Comparison of ENCODE assay signal across 1 cellular context in the genomic region with DNA sequence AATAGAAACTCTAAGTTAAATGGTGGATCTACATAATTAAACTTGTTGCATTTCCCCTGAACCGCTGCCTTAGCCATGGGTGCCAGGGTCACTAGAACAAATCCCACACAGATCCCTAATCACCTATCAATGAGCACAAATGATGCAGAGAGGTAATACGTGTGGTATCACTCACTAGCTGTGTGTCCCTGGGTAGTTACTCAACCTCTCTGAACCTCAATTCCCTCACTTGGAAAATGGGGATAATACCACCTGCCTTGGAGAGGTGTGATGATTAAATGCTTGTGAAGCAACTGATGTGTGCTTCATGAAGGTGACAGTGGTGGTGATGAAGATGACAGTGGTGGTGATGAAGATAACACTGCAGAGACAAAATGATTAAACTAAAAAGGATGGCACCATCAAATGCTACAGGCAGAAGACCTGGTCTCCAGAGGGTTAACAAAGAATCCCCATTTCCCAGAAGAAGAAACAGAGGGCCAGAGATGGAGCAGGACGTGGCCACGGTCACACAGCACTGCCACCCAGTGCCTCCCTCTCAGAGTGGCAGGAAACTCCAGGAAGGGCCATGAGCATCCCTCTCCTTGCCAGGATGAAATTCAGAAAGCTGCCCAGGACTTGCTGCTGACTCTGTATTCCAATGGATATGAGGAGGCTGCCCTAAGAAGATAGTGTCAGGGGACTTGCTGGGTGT.
TF ChIP-seq lines count a peak whose summit lies in the region.

No MANE protein-coding gene starts in this region.

TF ChIP-seq in HCT116, 20 proteins besides CTCF, POLR2A, EP300 and RAD21:
- TF ChIP-seq, protein P1, sequence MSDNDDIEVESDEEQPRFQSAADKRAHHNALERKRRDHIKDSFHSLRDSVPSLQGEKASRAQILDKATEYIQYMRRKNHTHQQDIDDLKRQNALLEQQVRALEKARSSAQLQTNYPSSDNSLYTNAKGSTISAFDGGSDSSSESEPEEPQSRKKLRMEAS (IDR thresholded peaks at IDR 0.05), result no peak
